In the genomic region with DNA sequence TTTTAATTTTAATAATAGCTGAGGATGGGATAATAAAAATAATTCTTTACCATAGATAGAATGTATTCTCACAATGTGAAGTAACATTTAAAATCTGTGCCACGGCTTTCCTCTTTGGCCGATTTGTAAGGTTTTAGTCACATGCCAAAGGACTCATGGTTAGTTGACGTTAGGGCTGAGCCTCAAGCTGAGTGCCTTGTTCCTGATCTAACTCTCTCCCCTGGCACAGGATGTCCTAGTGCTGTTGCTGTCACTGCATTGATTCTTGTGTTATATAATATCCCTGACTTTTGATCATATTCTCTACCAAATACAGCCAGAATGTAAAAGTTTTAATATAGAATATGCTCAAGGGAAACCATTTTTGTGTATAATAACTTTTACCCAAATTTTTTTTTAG, we compare ENCODE assay signal across 18 cellular contexts.
A peak's percentile ranks its signal among the peaks of the same experiment; 100 is the strongest.
DNase-seq lines count a peak whose midpoint lies in the region; ATAC-seq and TF ChIP-seq lines count a peak whose summit lies in the region.
"Had no signal": no experiment of that assay in that cellular context is flagged by ENCODE, and none has a peak within 500 bp of the region (broad histone marks: within the 10 kb centered on the region; RNA-seq: fewer than 3 reads in every experiment).

No MANE protein-coding gene starts in this region.

- in situ Hi-C loops in GM23248 (cut with MboI): no loop called here

- H3K36me3 Mint-ChIP-seq in chondrocyte (ENCODE audit: low read depth) (peaks cover 8% of the 10 kb centered on the region), CD14-positive monocyte (peaks cover 6 to 18% of the 10 kb centered on the region in 2 donors)

- intact Hi-C loops in CD14-positive monocyte (cut with micrococcal nuclease): no loop called here

- H3F3A ChIP-seq in GM23248 (ENCODE audit: insufficient read depth): no peaks in the 10 kb centered on the region

- no peak overlapping the region for H3K4me3 Mint-ChIP-seq in chondrocyte (ENCODE audit: unreplicated experiment)
- H3K4me3 Mint-ChIP-seq in CD14-positive monocyte: no peak overlapping the region
- H3K4me3 Mint-ChIP-seq: CD4-positive, alpha-beta T cell; CD8-positive, alpha-beta T cell had no signal

- no peak overlapping the region for H2AFZ ChIP-seq in GM23248

- H3K9me2 ChIP-seq in GM23248 (ENCODE audit: insufficient read depth): no peaks in the 10 kb centered on the region

- H3K9me3 Mint-ChIP-seq in chondrocyte (ENCODE audit: low read depth): peaks cover 16% of the 10 kb centered on the region
- H3K9me3 Mint-ChIP-seq in CD14-positive monocyte: peaks cover 2 to 10% (median 5%) of the 10 kb centered on the region in 7 donors

- H3K27ac Mint-ChIP-seq in chondrocyte (ENCODE audit: unreplicated experiment) (no peak overlapping the region), CD14-positive monocyte (no peak overlapping the region)
- H3K27ac Mint-ChIP-seq: CD4-positive, alpha-beta T cell; CD8-positive, alpha-beta T cell had no signal

- H3K36me3 ChIP-seq in GM23248 (ENCODE audit: low read depth): no peaks in the 10 kb centered on the region
- H3K36me3 ChIP-seq: BE2C had no signal

- no peak for ATAC-seq in foreskin keratinocyte
- ATAC-seq: CD8-positive, alpha-beta T cell; GM12878 had no signal

- H3K27ac ChIP-seq in GM23248 (no peak overlapping the region), foreskin keratinocyte (no peak overlapping the region)
- H3K27ac ChIP-seq: BLaER1 had no signal

- TF ChIP-seq CTCF in foreskin keratinocyte (conservative IDR thresholded peaks at IDR 0.05): no peak
- no peak for TF ChIP-seq CTCF in chondrocyte (IDR thresholded peaks at IDR 0.05)
- TF ChIP-seq CTCF in CD14-positive monocyte (IDR thresholded peaks at IDR 0.05): no peak

- H3K79me2 ChIP-seq in GM23248 (ENCODE audit: insufficient read depth): no peaks in the 10 kb centered on the region

- no peak overlapping the region for H3K4me2 ChIP-seq in GM23248 (ENCODE audit: unreplicated experiment)
- H3K4me2 ChIP-seq: BLaER1 had no signal

- no peaks in the 10 kb centered on the region for H3K9me3 ChIP-seq in GM23248 (ENCODE audit: low read depth)
- H3K9me3 ChIP-seq: BE2C, Caco-2 had no signal

- H3K4me3 ChIP-seq in GM23248: no peak overlapping the region
- H3K4me3 ChIP-seq: BLaER1, GM12878 had no signal

- peak; percentile 13 for DNase-seq in GM23248
- DNase-seq in cerebellar cortex (ENCODE audit: low spot score): peak; percentile 50
- DNase-seq in globus pallidus (ENCODE audit: low spot score): peak; percentile 8
- no peak for DNase-seq in GF-D8 (lab: John Stamatoyannopoulos, UW)
- no peak for DNase-seq in foreskin keratinocyte
- DNase-seq in chondrocyte (ENCODE audit: low spot score): no peak
- DNase-seq in CD14-positive monocyte (ENCODE audit: low spot score): no peak
- DNase-seq: 8988T; ACHN; BE2C; Caco-2; Calu3; CD4-positive, alpha-beta T cell; CD8-positive, alpha-beta T cell; DND-41; EL had no signal

- peaks cover under 1% of the 10 kb centered on the region; the same call in 1 of the 2 replicates for H3K4me1 ChIP-seq in GM23248 (ENCODE audit: insufficient read depth)
- peaks cover 9% of the 10 kb centered on the region for H3K4me1 ChIP-seq in foreskin keratinocyte
- H3K4me1 ChIP-seq: BE2C, BLaER1, Caco-2 had no signal

- H3K9ac ChIP-seq in GM23248: no peak overlapping the region
- H3K9ac ChIP-seq: BLaER1 had no signal

- H3K27me3 ChIP-seq in GM23248 (replicated peaks; ENCODE audit: insufficient read depth) (no peaks in the 10 kb centered on the region), foreskin keratinocyte (no peaks in the 10 kb centered on the region)
- H3K27me3 ChIP-seq: BLaER1 had no signal

- 26 to 36% methylated on average over 3 of the region's 3 CpGs for WGBS in GM23248 (ENCODE audit: low coverage in 1 of 2, low lambda C conversion rate in 2 of 2, missing lambda C conversion rate in 2 of 2), 2 experiments

- H3K27me3 Mint-ChIP-seq in chondrocyte (ENCODE audit: low read depth) (no peaks in the 10 kb centered on the region), CD14-positive monocyte (ENCODE audit: low read depth in 3 of 3) (no peaks in the 10 kb centered on the region)
- H3K27me3 Mint-ChIP-seq: CD4-positive, alpha-beta T cell had no signal

- H3K4me1 Mint-ChIP-seq in chondrocyte (ENCODE audit: low read depth) (peaks cover 4% of the 10 kb centered on the region), CD14-positive monocyte (no peaks in the 10 kb centered on the region)

- H4K20me1 ChIP-seq in GM23248 (ENCODE audit: insufficient read depth): no peaks in the 10 kb centered on the region

Comparison
In these comparisons a context has a peak if more than half of its experiments do, and no peak if none do; other contexts are left out.
1. DNase-seq: peak in GM23248 (single experiment), cerebellar cortex (single experiment) and globus pallidus (single experiment); none in GF-D8 (single experiment), foreskin keratinocyte (0 of 2), chondrocyte (single experiment) and CD14-positive monocyte (single experiment).